13 cellular contexts compared by ENCODE assay signal in the genomic region with DNA sequence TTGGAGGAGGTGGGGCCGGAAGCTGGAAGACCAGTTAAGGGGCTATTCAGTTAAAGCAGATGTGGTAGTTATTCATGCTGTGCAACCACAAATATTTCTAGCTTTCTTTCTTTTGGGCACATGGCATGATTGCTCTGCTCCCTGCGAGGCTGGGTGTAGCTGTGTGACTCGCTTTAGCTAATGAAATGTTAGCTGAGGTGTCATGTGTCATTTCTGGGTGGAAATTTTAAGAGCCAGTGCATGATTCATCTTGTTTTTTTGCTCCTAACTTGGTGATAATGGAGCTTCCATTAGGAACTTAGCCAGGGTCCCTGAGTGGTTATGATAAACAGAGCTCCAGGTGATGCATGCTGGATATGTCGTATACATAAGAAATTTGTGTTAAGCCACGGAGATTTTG.
DNase-seq lines count a peak whose midpoint lies in the region; ATAC-seq, FAIRE-seq and TF ChIP-seq lines count a peak whose summit lies in the region.
"Had no signal": no experiment of that assay in that cellular context is flagged by ENCODE, and none has a peak within 500 bp of the region (broad histone marks: within the 10 kb centered on the region; RNA-seq: fewer than 3 reads in every experiment).

No MANE protein-coding gene starts in this region.

- TF ChIP-seq POLR2A in heart left ventricle (IDR thresholded peaks at IDR 0.05), result no peak

- no peaks in the 10 kb centered on the region for H3K27me3 ChIP-seq in A673 (replicated peaks; ENCODE audit: insufficient read depth, low read depth, low read length, poor library complexity)
- H3K27me3 ChIP-seq in heart left ventricle, result no peaks in the 10 kb centered on the region

- BruUV-seq in A673 (replicated peaks; lab: Mats Ljungman, UMichigan), result no TSS peak

- H3K27ac ChIP-seq in A673 (ENCODE audit: low read depth, low read length, poor library complexity, severe bottlenecking) (no peak overlapping the region), heart left ventricle (no peak overlapping the region)
- H3K27ac ChIP-seq: SK-N-MC had no signal

- intact Hi-C loops in A673 (cut with micrococcal nuclease; ENCODE audit: unreplicated experiment) (no loop called here), heart left ventricle (cut with DNase I) (no loop called here)

- TF ChIP-seq CTCF in A673 (conservative IDR thresholded peaks at IDR 0.05; ENCODE audit: low read depth, low read length), result no peak
- TF ChIP-seq CTCF in epithelial cell of proximal tubule (conservative IDR thresholded peaks at IDR 0.05; ENCODE audit: low read depth, low read length), result no peak
- no peak for TF ChIP-seq CTCF in heart left ventricle (IDR thresholded peaks at IDR 0.05)

- H3K36me3 ChIP-seq in A673 (ENCODE audit: insufficient read depth, low read length, poor library complexity, severe bottlenecking), result no peaks in the 10 kb centered on the region
- no peaks in the 10 kb centered on the region for H3K36me3 ChIP-seq in heart left ventricle

- H3K4me3 ChIP-seq in A673 (ENCODE audit: low read depth, low read length, poor library complexity, severe bottlenecking) (no peak overlapping the region), epithelial cell of proximal tubule (ENCODE audit: low read depth, low read length) (no peak overlapping the region), heart left ventricle (no peak overlapping the region)
- H3K4me3 ChIP-seq: lung, SK-N-MC had no signal

- DNase-seq in A673 (ENCODE audit: low spot score) (peak; percentile 12), GM04504 (ENCODE audit: low read depth) (peak; percentile 52), NCI-H69 (lab: John Stamatoyannopoulos, UW) (peak; percentile 73), epithelial cell of proximal tubule (ENCODE audit: low read depth) (peak; percentile 45), GM19239 (ENCODE audit: insufficient read length, low spot score) (no peak), activated gamma-delta T cell (lab: John Stamatoyannopoulos, UW) (no peak), heart left ventricle (no peak)
- DNase-seq: CD8-positive, alpha-beta T cell had no signal

- CTCF ChIA-PET in A673 (lab: Charles Lee), result no interaction called here

- no peak for FAIRE-seq in GM19239 (lab: Jason Lieb, UNC)
- FAIRE-seq: frontal cortex, H1 had no signal

- POLR2A ChIA-PET in A673 (lab: Charles Lee; ENCODE audit: low non-redundant PET), result no interaction called here

- H3K4me1 ChIP-seq in A673 (ENCODE audit: insufficient read depth, low read length, poor library complexity, severe bottlenecking) (no peaks in the 10 kb centered on the region), heart left ventricle (no peaks in the 10 kb centered on the region)

- WGBS in heart left ventricle, 4 donors, result 74 to 86% (median 83%) methylated on average over 5 of the region's 5 CpGs

- ATAC-seq in HG02870 (IDR thresholded peaks at IDR 0.05; ENCODE audit: unreplicated experiment), result no peak
- no peak for ATAC-seq in heart left ventricle
- ATAC-seq: CD8-positive, alpha-beta T cell had no signal

- H3K9me3 ChIP-seq in A673 (ENCODE audit: low read depth, low read length, poor library complexity, severe bottlenecking), result no peaks in the 10 kb centered on the region
- no peaks in the 10 kb centered on the region for H3K9me3 ChIP-seq in heart left ventricle

Comparison
In these comparisons a context has a peak if more than half of its experiments do, and no peak if none do; other contexts are left out.
1. DNase-seq: peak in A673 (single experiment), GM04504 (single experiment), NCI-H69 (single experiment) and epithelial cell of proximal tubule (single experiment); none in GM19239 (single experiment), activated gamma-delta T cell (single experiment) and heart left ventricle (0 of 5).